ENCODE assay signal across 11 cellular contexts in the genomic region with DNA sequence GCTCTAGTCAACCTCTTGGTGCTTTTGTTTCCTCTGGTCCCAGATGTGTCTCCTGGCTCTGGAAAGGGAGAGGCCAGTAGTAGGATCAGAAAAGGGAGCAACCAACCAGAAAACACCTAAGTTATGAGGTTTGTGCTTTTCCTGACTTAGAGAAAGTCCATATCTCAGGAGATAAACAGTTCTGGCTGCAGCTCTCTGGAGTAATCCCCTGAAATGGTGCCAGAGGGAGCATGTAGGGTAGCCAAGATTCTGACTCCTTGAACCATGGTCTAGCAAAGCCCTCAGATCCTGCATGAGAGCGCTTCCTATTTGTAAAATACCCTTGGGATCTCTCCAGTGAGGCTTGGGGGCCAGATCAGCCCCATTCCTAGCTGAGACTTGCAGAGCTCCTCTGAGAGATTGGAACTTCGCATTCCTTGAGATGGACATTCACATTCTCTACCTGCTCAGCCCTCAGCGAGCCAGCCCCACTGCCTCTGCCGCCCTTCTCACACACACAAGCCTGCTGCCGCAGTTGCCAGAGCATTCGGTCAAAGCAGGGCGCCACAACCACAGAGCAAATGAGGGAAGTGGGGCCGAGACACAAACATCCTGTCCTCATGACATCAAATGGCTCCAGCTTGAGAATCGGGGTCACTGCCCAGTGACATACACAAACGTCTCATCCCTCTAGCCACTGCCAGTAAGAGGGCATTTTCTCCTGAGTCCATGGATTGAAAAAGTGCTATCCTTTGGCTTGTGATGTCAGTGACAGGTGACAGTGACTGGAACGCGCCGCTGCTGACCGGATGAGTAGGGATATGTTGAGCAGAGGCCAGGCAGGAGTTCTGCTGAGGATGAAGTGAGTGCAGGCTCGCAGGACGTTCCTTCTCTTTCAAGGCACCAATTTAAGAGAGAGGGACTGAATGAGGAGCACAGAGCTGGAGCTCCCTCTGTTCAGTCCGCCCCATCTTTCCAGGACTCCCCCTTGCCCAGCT. TPM values are rescaled to one million over a fixed set of nuclear protein-coding genes. Genes with fewer than 3 reads are reported as not detected.
DNase-seq lines count a peak whose midpoint lies in the region; ATAC-seq, FAIRE-seq and TF ChIP-seq lines count a peak whose summit lies in the region.
"Had no signal": no experiment of that assay in that cellular context is flagged by ENCODE, and none has a peak within 500 bp of the region (broad histone marks: within the 10 kb centered on the region; RNA-seq: fewer than 3 reads in every experiment).

No MANE protein-coding gene starts in this region.

- H3K9me3 ChIP-seq in Peyer's patch: no peaks in the 10 kb centered on the region
- H3K9me3 ChIP-seq in right cardiac atrium (ENCODE audit: control insufficient read depth, low read length): no peaks in the 10 kb centered on the region
- no peaks in the 10 kb centered on the region for H3K9me3 ChIP-seq in small intestine (ENCODE audit: control insufficient read depth, low read depth)
- H3K9me3 ChIP-seq in ascending aorta: no peaks in the 10 kb centered on the region

- in situ Hi-C loops in GM13976 (cut with MboI; ENCODE audit: low sequenced_read_pairs, unreplicated experiment): no loop called here

- WGBS in right cardiac atrium: 59% methylated on average over 17 of the region's 17 CpGs
- WGBS in small intestine, 3 donors: 65 to 87% (median 78%) methylated on average over 17 of the region's 17 CpGs

- TF ChIP-seq CTCF in GM13976 (IDR thresholded peaks at IDR 0.05; ENCODE audit: borderline replicate concordance, control extremely low read depth, extremely low read depth, insufficient read depth, missing control alignments) (no peak), Peyer's patch (IDR thresholded peaks at IDR 0.05) (no peak), ascending aorta (IDR thresholded peaks at IDR 0.05) (no peak)

- ATAC-seq in right cardiac atrium (no peak), GM18909 (IDR thresholded peaks at IDR 0.05; ENCODE audit: poor library complexity, unreplicated experiment) (no peak)
- ATAC-seq: foreskin keratinocyte had no signal

- DNase-seq in GM13976 (ENCODE audit: low spot score): peak; percentile 17
- DNase-seq in Peyer's patch: peak in 2 of 3 donors; percentile 82 to 90
- DNase-seq in right cardiac atrium: peak in 2 of 3 donors; percentile 69 to 74
- DNase-seq in small intestine: peak; percentile 15
- no peak for DNase-seq in HTR-8/SVneo (ENCODE audit: insufficient read length, low spot score)
- no peak for DNase-seq in ascending aorta (ENCODE audit: low spot score in 2 of 2)
- DNase-seq: activated gamma-delta T cell, DMS153, foreskin keratinocyte, NCI-H1694 had no signal

- H3K27me3 ChIP-seq in Peyer's patch: no peaks in the 10 kb centered on the region
- no peaks in the 10 kb centered on the region for H3K27me3 ChIP-seq in right cardiac atrium (ENCODE audit: control insufficient read depth, insufficient read depth)
- H3K27me3 ChIP-seq in small intestine (ENCODE audit: control insufficient read depth in 2 of 2, insufficient read depth in 2 of 2, low read length in 2 of 2): no peaks in the 10 kb centered on the region
- H3K27me3 ChIP-seq in ascending aorta: no peaks in the 10 kb centered on the region
- H3K27me3 ChIP-seq: foreskin keratinocyte had no signal

- peak overlapping the region; percentile 16 to 94 (median 70) for H3K27ac ChIP-seq in Peyer's patch
- H3K27ac ChIP-seq in right cardiac atrium (ENCODE audit: low read length): no peak overlapping the region
- peak overlapping the region in 1 of 2 donors; percentile 41 for H3K27ac ChIP-seq in small intestine (ENCODE audit: low read depth in 1 of 2, low read length in 1 of 2)
- peak overlapping the region in 1 of 2 donors; percentile 9 for H3K27ac ChIP-seq in ascending aorta
- H3K27ac ChIP-seq: foreskin keratinocyte had no signal

- peaks cover 0 to 9% (median 0%) of the 10 kb centered on the region in 3 donors for H3K36me3 ChIP-seq in Peyer's patch
- H3K36me3 ChIP-seq in small intestine (ENCODE audit: control insufficient read depth in 2 of 2, insufficient read depth in 2 of 2, low read length in 2 of 2): peaks cover 0 to 9% of the 10 kb centered on the region in 2 donors
- H3K36me3 ChIP-seq in ascending aorta: peaks cover 0 to 5% of the 10 kb centered on the region in 2 donors

- H3K4me3 ChIP-seq in Peyer's patch (no peak overlapping the region), right cardiac atrium (ENCODE audit: low read length) (no peak overlapping the region), small intestine (ENCODE audit: low read depth in 1 of 2, low read length in 2 of 2) (no peak overlapping the region), ascending aorta (no peak overlapping the region)

- intact Hi-C loops in right cardiac atrium (cut with DNase I) (no loop called here), ascending aorta (cut with DNase I) (no loop called here)

- H3K4me1 ChIP-seq in Peyer's patch: peaks cover 0 to 49% (median 25%) of the 10 kb centered on the region in 4 donors
- H3K4me1 ChIP-seq in right cardiac atrium (ENCODE audit: control insufficient read depth, insufficient read depth, low read length): peaks cover 5% of the 10 kb centered on the region
- H3K4me1 ChIP-seq in small intestine (ENCODE audit: control insufficient read depth in 2 of 2, insufficient read depth in 1 of 2, low read depth in 1 of 2, low read length in 1 of 2): peaks cover 2 to 6% of the 10 kb centered on the region in 2 donors
- peaks cover 4 to 9% of the 10 kb centered on the region in 2 donors for H3K4me1 ChIP-seq in ascending aorta

- FAIRE-seq in small intestine (lab: Jason Lieb, UNC): no peak
- FAIRE-seq in HTR-8/SVneo (lab: Jason Lieb, UNC): no peak

- TF ChIP-seq POLR2A in Peyer's patch (IDR thresholded peaks at IDR 0.05): peak in 1 of 2 donors; percentile 22

RNA-seq across cellular contexts. Expression of a gene that starts 5.0 kb away (rescaled TPM):
- total RNA-seq in Peyer's patch: 10 to 100 TPM; 19.0 to 41.2 (median 32.2) TPM
- total RNA-seq in right cardiac atrium: 1 to 10 TPM; 6.6 to 7.5 (median 7.3) TPM
- polyA plus RNA-seq in right cardiac atrium: 5.2 TPM
- polyA plus RNA-seq in small intestine: 1 to 10 TPM; 6.5 to 9.4 (median 8.7) TPM
- total RNA-seq in ascending aorta: 11.0 TPM

RNA-seq across cellular contexts. Expression of a gene that starts 6.7 kb away (rescaled TPM):
- 100 to 1,000 TPM in 2 of 4 donors, 10 to 100 TPM in 2; 86.6 to 204 (median 139) TPM for total RNA-seq in Peyer's patch
- total RNA-seq in right cardiac atrium: 10 to 100 TPM; 30.6 to 45.3 (median 38.3) TPM
- 53.0 TPM for polyA plus RNA-seq in right cardiac atrium
- 100 to 1,000 TPM in 2 of 3 donors, 10 to 100 TPM in 1; 66.4 to 326 (median 304) TPM for polyA plus RNA-seq in small intestine
- total RNA-seq in ascending aorta: 93.7 TPM

RNA-seq across cellular contexts. Expression of a gene that starts 27.6 kb away (rescaled TPM):
- total RNA-seq in Peyer's patch: 10 to 100 TPM; 31.9 to 66.7 (median 52.6) TPM
- total RNA-seq in right cardiac atrium: 10 to 100 TPM; 31.4 to 37.8 (median 34.8) TPM
- polyA plus RNA-seq in right cardiac atrium: 25.5 TPM
- 10 to 100 TPM; 19.7 to 29.0 (median 21.9) TPM for polyA plus RNA-seq in small intestine
- total RNA-seq in ascending aorta: 142 TPM

RNA-seq across cellular contexts. Expression of a gene that starts 31.1 kb away (rescaled TPM):
- total RNA-seq in Peyer's patch: 10 to 100 TPM in 1 of 4 donors, 1 to 10 TPM in 3; 4.2 to 14.9 (median 8.3) TPM
- 10 to 100 TPM in 1 of 4 donors, 1 to 10 TPM in 3; 5.4 to 11.0 (median 7.4) TPM for total RNA-seq in right cardiac atrium
- polyA plus RNA-seq in right cardiac atrium: 5.0 TPM
- polyA plus RNA-seq in small intestine: 1 to 10 TPM in 2 of 3 donors, not detected in 1; 3.0 to 4.0 TPM
- 16.7 TPM for total RNA-seq in ascending aorta

Comparison
In these comparisons a context has a peak if more than half of its experiments do, and no peak if none do; other contexts are left out.
1. DNase-seq: peak in GM13976 (single experiment), Peyer's patch (2 of 3), right cardiac atrium (2 of 3) and small intestine (single experiment); none in HTR-8/SVneo (single experiment) and ascending aorta (0 of 2).